In genomic region chr20:63877755-63878470, GRCh38 we compare ENCODE assay signal across 20 cellular contexts. TPM values are rescaled to one million over a fixed set of nuclear protein-coding genes. Genes with fewer than 3 reads are reported as not detected.
DNase-seq lines count a peak whose midpoint lies in the region; ATAC-seq, FAIRE-seq and TF ChIP-seq lines count a peak whose summit lies in the region.
"Had no signal": no experiment of that assay in that cellular context is flagged by ENCODE, and none has a peak within 500 bp of the region (broad histone marks: within the 10 kb centered on the region; RNA-seq: fewer than 3 reads in every experiment).

No MANE protein-coding gene starts in this region.

- H3K36me3 ChIP-seq in K562 (ENCODE audit: control insufficient read depth, insufficient read depth, low read length): peaks cover 78% of the 10 kb centered on the region; the same call in 2 of the 3 replicates
- peaks cover 53 to 93% (median 92%) of the 10 kb centered on the region in 4 donors for H3K36me3 ChIP-seq in stomach

- no peak overlapping the region; a peak in 2 of 4 replicates for H3K9ac ChIP-seq in K562 (ENCODE audit: insufficient read depth in 1 of 2, low read depth in 2 of 2, low read length in 2 of 2)

- no peaks in the 10 kb centered on the region for H3K4me1 ChIP-seq in A549
- H3K4me1 ChIP-seq in K562 (replicated peaks in 1 of 2; ENCODE audit: control insufficient read depth in 2 of 2, insufficient read depth in 2 of 2, low read length in 2 of 2): peaks cover 0 to 5% of the 10 kb centered on the region in 2 experiments; a peak in 1 of 5 replicates
- H3K4me1 ChIP-seq in stomach: peaks cover 0 to 21% (median 4%) of the 10 kb centered on the region in 4 donors

- no peak overlapping the region for H3K27ac ChIP-seq in A549
- H3K27ac ChIP-seq in K562 (ENCODE audit: extremely low read depth, low read depth, low read length): no peak overlapping the region
- no peak overlapping the region for H3K27ac ChIP-seq in stomach

- no peak overlapping the region for H3K4me3 ChIP-seq in A549
- H3K4me3 ChIP-seq in K562: no peak overlapping the region
- no peak overlapping the region for H3K4me3 ChIP-seq in stomach

- H3K27ac Mint-ChIP-seq in nephron: peak overlapping the region in 2 of 3 experiments; percentile 38 to 48
- H3K27ac Mint-ChIP-seq in activated T-helper 1 cell treated with anti-CD3 and anti-CD28 coated beads, Interleukin-12 subunit alpha, Interleukin-12 subunit beta, Interleukin-2, Interleukin-4 antibody, amounts not matched to agents 30 ng/mL and 10 ng/mL and 1 ng/mL, durations not matched to agents 14 hours and 24 hours and 36 hours: no peak overlapping the region

- peaks cover 17% of the 10 kb centered on the region for H3K4me1 Mint-ChIP-seq in nephron
- peaks cover 8% of the 10 kb centered on the region for H3K4me1 Mint-ChIP-seq in activated T-helper 1 cell treated with anti-CD3 and anti-CD28 coated beads, Interleukin-12 subunit alpha, Interleukin-12 subunit beta, Interleukin-2, Interleukin-4 antibody, amounts not matched to agents 30 ng/mL and 10 ng/mL and 1 ng/mL, durations not matched to agents 14 hours and 24 hours and 36 hours (ENCODE audit: low read depth)

- TF ChIP-seq EP300 in A549 (IDR thresholded peaks at IDR 0.05): no peak
- TF ChIP-seq EP300 in K562 (IDR thresholded peaks at IDR 0.05; ENCODE audit: low read length): no peak
- no peak for TF ChIP-seq EP300 in stomach (IDR thresholded peaks at IDR 0.05)

- ATAC-seq in A549 (no peak), K562 (no peak)
- ATAC-seq: SK-N-SH treated with all-trans-retinoic acid at 6 μM for 48 hours had no signal

- no peak for FAIRE-seq in A549 (lab: Jason Lieb, UNC)
- no peak for FAIRE-seq in K562 (lab: Jason Lieb, UNC)
- FAIRE-seq: H54 had no signal

- H3K4me2 ChIP-seq in A549 (no peak overlapping the region), K562 (ENCODE audit: insufficient read depth, low read length) (no peak overlapping the region)

- no peaks in the 10 kb centered on the region for H3K9me3 Mint-ChIP-seq in nephron
- H3K9me3 Mint-ChIP-seq in activated T-helper 1 cell treated with anti-CD3 and anti-CD28 coated beads, Interleukin-12 subunit alpha, Interleukin-12 subunit beta, Interleukin-2, Interleukin-4 antibody, amounts not matched to agents 30 ng/mL and 10 ng/mL and 1 ng/mL, durations not matched to agents 14 hours and 24 hours and 36 hours: no peaks in the 10 kb centered on the region
- H3K9me3 Mint-ChIP-seq: CD8-positive, alpha-beta memory T cell had no signal

- BruUV-seq in K562 (replicated peaks; lab: Mats Ljungman, UMichigan): no TSS peak

- DNase-seq in A549 (ENCODE audit: low read depth in 1 of 2, low spot score in 1 of 2) (no peak), D341Med (ENCODE audit: low spot score) (peak; percentile 13), K562 (ENCODE audit: extremely low read depth in 1 of 4, low spot score in 3 of 4) (no peak), stomach (no peak), NCI-H1694 treated with DMSO at 0.1 percent for 48 hours (lab: John Stamatoyannopoulos, UW) (no peak), glomerular visceral epithelial cell (ENCODE audit: extremely low spot score) (no peak)
- DNase-seq in activated T-helper 1 cell treated with anti-CD3 and anti-CD28 coated beads, Interleukin-12 subunit alpha, Interleukin-12 subunit beta, Interleukin-2, Interleukin-4 antibody, amounts not matched to agents 30 ng/mL and 10 ng/mL and 1 ng/mL, durations not matched to agents 14 hours and 24 hours and 36 hours (ENCODE audit: low spot score): no peak
- DNase-seq: AML-193; CD8-positive, alpha-beta memory T cell; IMR-90; NCI-H1436 treated with DMSO at 0.1 percent for 48 hours; NCI-H2081 treated with DMSO at 0.1 percent for 48 hours; NCI-H226; NCI-H526 treated with DMSO at 0.1 percent for 48 hours; NK-92 treated with Interleukin-12 subunit alpha and Interleukin-12 subunit beta, amount 100 ng/mL, for 24 hours had no signal

- H4K20me1 ChIP-seq in K562 (replicated peaks; ENCODE audit: control insufficient read depth, insufficient read depth, low read length): peaks cover 11% of the 10 kb centered on the region

- 94% methylated on average over 32 of the region's 32 CpGs for WGBS in A549 (ENCODE audit: missing lambda C conversion rate)
- WGBS in K562 (ENCODE audit: insufficient coverage, low coverage, missing lambda C conversion rate): 92% methylated on average over 15 of the region's 32 CpGs
- 86 to 93% (median 90%) methylated on average over 25 to 32 of the region's 32 CpGs for WGBS in stomach, 5 donors

- no peaks in the 10 kb centered on the region for H3K27me3 Mint-ChIP-seq in nephron (ENCODE audit: low read depth)
- H3K27me3 Mint-ChIP-seq in activated T-helper 1 cell treated with anti-CD3 and anti-CD28 coated beads, Interleukin-12 subunit alpha, Interleukin-12 subunit beta, Interleukin-2, Interleukin-4 antibody, amounts not matched to agents 30 ng/mL and 10 ng/mL and 1 ng/mL, durations not matched to agents 14 hours and 24 hours and 36 hours (ENCODE audit: insufficient read depth): no peaks in the 10 kb centered on the region
- H3K27me3 Mint-ChIP-seq: CD8-positive, alpha-beta memory T cell had no signal

- peak overlapping the region in 1 of 3 experiments; percentile 31 for H3K4me3 Mint-ChIP-seq in nephron
- H3K4me3 Mint-ChIP-seq in activated T-helper 1 cell treated with anti-CD3 and anti-CD28 coated beads, Interleukin-12 subunit alpha, Interleukin-12 subunit beta, Interleukin-2, Interleukin-4 antibody, amounts not matched to agents 30 ng/mL and 10 ng/mL and 1 ng/mL, durations not matched to agents 14 hours and 24 hours and 36 hours: no peak overlapping the region
- H3K4me3 Mint-ChIP-seq: CD8-positive, alpha-beta memory T cell had no signal

- in situ Hi-C loops in K562 (cut with MboI): no loop called here

- H3K79me2 ChIP-seq in K562 (ENCODE audit: control insufficient read depth, insufficient read depth, low read length): peaks cover 2% of the 10 kb centered on the region; the same call in 1 of the 3 replicates

- intact Hi-C loops in K562 (cut with micrococcal nuclease) (no loop called here), stomach (cut with DNase I; ENCODE audit: low total_unique reads) (no loop called here)
- intact Hi-C loops in activated T-helper 1 cell treated with anti-CD3 and anti-CD28 coated beads, Interleukin-12 subunit alpha, Interleukin-12 subunit beta, Interleukin-2, Interleukin-4 antibody, amounts not matched to agents 30 ng/mL and 10 ng/mL and 1 ng/mL, durations not matched to agents 14 hours and 24 hours and 36 hours (cut with micrococcal nuclease): no loop called here

- TF ChIP-seq CTCF in A549 (IDR thresholded peaks at IDR 0.05) (no peak), K562 (IDR thresholded peaks at IDR 0.05 in 2 of 3, conservative IDR thresholded peaks at IDR 0.05 in 1 of 3; ENCODE audit: insufficient read depth in 2 of 3, low read depth in 1 of 3, low read length in 3 of 3) (no peak), nephron (IDR thresholded peaks at IDR 0.05; ENCODE audit: unreplicated experiment in 3 of 3) (no peak), stomach (IDR thresholded peaks at IDR 0.05) (no peak)

- CTCF ChIA-PET in A549 (lab: Yijun Ruan, JAX): interaction anchor here (0.5 to 1.6 kb wide), 4 partner anchors 9 to 161 kb away, joined by 3 to 4 read pairs (median 4); no protein-coding TSS in a partner anchor
- CTCF ChIA-PET in K562 (lab: Yijun Ruan, JAX; ENCODE audit: low intra/inter-chr PET ratio): no interaction called here

- no peak for TF ChIP-seq POLR2A in A549 (IDR thresholded peaks at IDR 0.05; ENCODE audit: low read length)
- TF ChIP-seq POLR2A in K562 (conservative IDR thresholded peaks at IDR 0.05): no peak
- TF ChIP-seq POLR2A in stomach (IDR thresholded peaks at IDR 0.05): no peak

- TF ChIP-seq RAD21 in A549 (conservative IDR thresholded peaks at IDR 0.05 in 1 of 2, IDR thresholded peaks at IDR 0.05 in 1 of 2) (no peak), K562 (CRISPR knock-in tag; conservative IDR thresholded peaks at IDR 0.05 in 1 of 2, IDR thresholded peaks at IDR 0.05 in 1 of 2) (no peak)

- no peaks in the 10 kb centered on the region for H3K9me1 ChIP-seq in K562 (ENCODE audit: control insufficient read depth, insufficient read depth, low read length)

- H3K9me3 ChIP-seq in A549 (no peaks in the 10 kb centered on the region), K562 (replicated peaks; ENCODE audit: control insufficient read depth, insufficient read depth, low read depth, low read length) (no peaks in the 10 kb centered on the region), stomach (no peaks in the 10 kb centered on the region)

- H3K27me3 ChIP-seq in K562 (ENCODE audit: control insufficient read depth in 2 of 2, insufficient read depth in 2 of 2, low read length in 2 of 2) (no peaks in the 10 kb centered on the region), stomach (no peaks in the 10 kb centered on the region)

- H3K36me3 Mint-ChIP-seq in nephron (ENCODE audit: low read depth): peaks cover 37% of the 10 kb centered on the region
- H3K36me3 Mint-ChIP-seq in activated T-helper 1 cell treated with anti-CD3 and anti-CD28 coated beads, Interleukin-12 subunit alpha, Interleukin-12 subunit beta, Interleukin-2, Interleukin-4 antibody, amounts not matched to agents 30 ng/mL and 10 ng/mL and 1 ng/mL, durations not matched to agents 14 hours and 24 hours and 36 hours (ENCODE audit: low read depth): peaks cover 20% of the 10 kb centered on the region

- POLR2A ChIA-PET in A549 (lab: Yijun Ruan, JAX) (interaction anchor here (4.5 kb wide), 1 partner anchor 12 kb away, joined by 26 read pairs; the partner anchor contains the start of gene TPD52L2), K562 (lab: Yijun Ruan, JAX) (interaction anchor here (1.2 to 4.1 kb wide), 2 partner anchors 12 to 14 kb away, joined by 3 to 39 read pairs; partner anchors contain the start of gene TPD52L2)

- no peak overlapping the region for H2AFZ ChIP-seq in K562 (ENCODE audit: low read depth, low read length)

RNA-seq across cellular contexts. Expression of gene TPD52L2, which starts 12.8 kb away (rescaled TPM):
- polyA plus RNA-seq in A549 (2011; rRNA removed): 86.3 and 93.9 TPM in 2 replicates
- 110 and 126 TPM in 2 replicates for polyA plus RNA-seq in A549 (2012; cell fraction: cytosol; rRNA removed)
- polyA plus RNA-seq in A549 (2012; cell fraction: nucleus; rRNA removed): 116 and 134 TPM in 2 replicates
- polyA plus RNA-seq in A549 (2017; fragmentation: RNase III; extraction: RNeasy Plus Mini Kit Qiagen cat#74134 plus additional on column Dnase treatment): 94.1 to 102 TPM (median 99.0 TPM) in 3 replicates
- polyA minus RNA-seq in A549 (2011; rRNA and poly(A)+ RNA removed): 44.8 and 56.1 TPM in 2 replicates
- 66.8 and 118 TPM in 2 replicates for total RNA-seq in K562 (2011; cell fraction: chromatin; rRNA removed; ENCODE audit: low replicate concordance)
- total RNA-seq in K562 (2011; cell fraction: nucleolus; rRNA removed): 62.7 and 66.1 TPM in 2 replicates
- total RNA-seq in K562 (2011; cell fraction: nucleoplasm; rRNA removed): 60.7 and 71.2 TPM in 2 replicates
- total RNA-seq in K562 (2014; rRNA removed): 54.7 and 69.8 TPM in 2 replicates
- 60.6 and 66.7 TPM in 2 replicates for total RNA-seq in K562 (2014; rRNA removed; fragmentation: Illumina TruSeq; extraction: Trizol)
- total RNA-seq in K562 (2015; rRNA removed; fragmentation: Illumina TruSeq; extraction: Trizol): 74.6 and 76.2 TPM in 2 replicates
- total RNA-seq in K562 (2021): 94.2 and 95.4 TPM in 2 replicates
- polyA plus RNA-seq in K562 (2011; rRNA removed): 97.8 and 117 TPM in 2 replicates
- polyA plus RNA-seq in K562 (2011; cell fraction: cytosol; rRNA removed): 109 and 128 TPM in 2 replicates
- 76.7 and 81.1 TPM in 2 replicates for polyA plus RNA-seq in K562 (2011; cell fraction: nucleus; rRNA removed)
- 73.1 and 95.5 TPM in 2 replicates for polyA plus RNA-seq in K562 (2012)
- polyA plus RNA-seq in K562 (2014; fragmentation: Illumina TruSeq; extraction: Trizol): 112 and 115 TPM in 2 replicates
- polyA plus RNA-seq in K562 (2014; fragmentation: Nextera tagmentation; extraction: Ambion mirVana): 1 to 10 TPM; 1.9 to 9.3 TPM
- polyA plus RNA-seq in K562 (2014; rRNA removed): 98.5 and 99.5 TPM in 2 replicates
- polyA minus RNA-seq in K562 (2011; rRNA and poly(A)+ RNA removed): 48.0 and 69.0 TPM in 2 replicates
- polyA minus RNA-seq in K562 (2011; cell fraction: cytosol; rRNA and poly(A)+ RNA removed): 69.2 and 82.6 TPM in 2 replicates
- 18.4 and 23.2 TPM in 2 replicates for polyA minus RNA-seq in K562 (2011; cell fraction: nucleus; rRNA and poly(A)+ RNA removed)
- 65.9 and 73.2 TPM in 2 replicates for total RNA-seq in activated T-helper 1 cell treated with anti-CD3 and anti-CD28 coated beads, Interleukin-12 subunit alpha, Interleukin-12 subunit beta, Interleukin-2, Interleukin-4 antibody, amounts not matched to agents 30 ng/mL and 10 ng/mL and 1 ng/mL, durations not matched to agents 14 hours and 24 hours and 36 hours
- 10 to 100 TPM; 42.0 to 53.1 (median 45.5) TPM for total RNA-seq in stomach
- polyA plus RNA-seq in stomach: 10 to 100 TPM; 72.8 to 75.6 (median 73.3) TPM

RNA-seq across cellular contexts. Expression of gene ABHD16B, which starts 16.6 kb away (rescaled TPM):
- polyA plus RNA-seq in A549 (2011; rRNA removed) (not detected in 2 replicates), A549 (2017; fragmentation: RNase III; extraction: RNeasy Plus Mini Kit Qiagen cat#74134 plus additional on column Dnase treatment) (not detected in 3 replicates), K562 (2011; rRNA removed) (not detected in 2 replicates), K562 (2014; fragmentation: Illumina TruSeq; extraction: Trizol) (not detected in 2 replicates), K562 (2014; fragmentation: Nextera tagmentation; extraction: Ambion mirVana) (not detected), K562 (2014; rRNA removed) (not detected in 2 replicates), stomach (under 1 TPM in 2 of 3 donors, not detected in 1; 0.37 to 0.43 TPM)
- not detected in 2 replicates for polyA plus RNA-seq in A549 (2012; cell fraction: cytosol; rRNA removed)
- not detected in 2 replicates for polyA plus RNA-seq in A549 (2012; cell fraction: nucleus; rRNA removed)
- not detected in 2 replicates for polyA minus RNA-seq in A549 (2011; rRNA and poly(A)+ RNA removed)
- not detected in 2 replicates for total RNA-seq in K562 (2011; cell fraction: chromatin; rRNA removed; ENCODE audit: low replicate concordance)
- total RNA-seq in K562 (2011; cell fraction: nucleolus; rRNA removed): not detected in 2 replicates
- total RNA-seq in K562 (2011; cell fraction: nucleoplasm; rRNA removed): not detected in 2 replicates
- total RNA-seq in K562 (2014; rRNA removed) (not detected in 2 replicates), K562 (2014; rRNA removed; fragmentation: Illumina TruSeq; extraction: Trizol) (not detected in 2 replicates), K562 (2015; rRNA removed; fragmentation: Illumina TruSeq; extraction: Trizol) (not detected in 2 replicates), K562 (2021) (not detected in 2 replicates), stomach (not detected)
- polyA plus RNA-seq in K562 (2011; cell fraction: cytosol; rRNA removed): not detected in 2 replicates
- not detected in 2 replicates for polyA plus RNA-seq in K562 (2011; cell fraction: nucleus; rRNA removed)
- polyA plus RNA-seq in K562 (2012): not detected in 2 replicates
- polyA minus RNA-seq in K562 (2011; rRNA and poly(A)+ RNA removed): not detected in 2 replicates
- not detected in 2 replicates for polyA minus RNA-seq in K562 (2011; cell fraction: cytosol; rRNA and poly(A)+ RNA removed)
- not detected in 2 replicates for polyA minus RNA-seq in K562 (2011; cell fraction: nucleus; rRNA and poly(A)+ RNA removed)
- not detected in 2 replicates for total RNA-seq in activated T-helper 1 cell treated with anti-CD3 and anti-CD28 coated beads, Interleukin-12 subunit alpha, Interleukin-12 subunit beta, Interleukin-2, Interleukin-4 antibody, amounts not matched to agents 30 ng/mL and 10 ng/mL and 1 ng/mL, durations not matched to agents 14 hours and 24 hours and 36 hours
- total RNA-seq: CD8-positive, alpha-beta memory T cell; Daoy; IMR-90; LHCN-M2 had no signal
- polyA plus RNA-seq: CD8-positive, alpha-beta memory T cell had no signal

RNA-seq across cellular contexts. Expression of gene DNAJC5, which starts 17.0 kb away (rescaled TPM):
- 20.3 and 20.4 TPM in 2 replicates for polyA plus RNA-seq in A549 (2011; rRNA removed)
- 15.9 and 19.9 TPM in 2 replicates for polyA plus RNA-seq in A549 (2012; cell fraction: cytosol; rRNA removed)
- 31.2 and 34.8 TPM in 2 replicates for polyA plus RNA-seq in A549 (2012; cell fraction: nucleus; rRNA removed)
- 21.7 to 23.2 TPM (median 23.2 TPM) in 3 replicates for polyA plus RNA-seq in A549 (2017; fragmentation: RNase III; extraction: RNeasy Plus Mini Kit Qiagen cat#74134 plus additional on column Dnase treatment)
- polyA minus RNA-seq in A549 (2011; rRNA and poly(A)+ RNA removed): 27.1 and 32.7 TPM in 2 replicates
- total RNA-seq in K562 (2011; cell fraction: chromatin; rRNA removed; ENCODE audit: low replicate concordance): 54.4 and 105 TPM in 2 replicates
- total RNA-seq in K562 (2011; cell fraction: nucleolus; rRNA removed): 56.5 and 57.4 TPM in 2 replicates
- total RNA-seq in K562 (2011; cell fraction: nucleoplasm; rRNA removed): 36.4 and 43.2 TPM in 2 replicates
- 31.3 and 41.1 TPM in 2 replicates for total RNA-seq in K562 (2014; rRNA removed)
- total RNA-seq in K562 (2014; rRNA removed; fragmentation: Illumina TruSeq; extraction: Trizol): 10.3 and 13.4 TPM in 2 replicates
- 28.4 and 29.5 TPM in 2 replicates for total RNA-seq in K562 (2015; rRNA removed; fragmentation: Illumina TruSeq; extraction: Trizol)
- total RNA-seq in K562 (2021): 42.3 and 42.8 TPM in 2 replicates
- polyA plus RNA-seq in K562 (2011; rRNA removed): 22.4 and 23.4 TPM in 2 replicates
- 25.9 and 38.5 TPM in 2 replicates for polyA plus RNA-seq in K562 (2011; cell fraction: cytosol; rRNA removed)
- polyA plus RNA-seq in K562 (2011; cell fraction: nucleus; rRNA removed): 42.6 and 52.5 TPM in 2 replicates
- polyA plus RNA-seq in K562 (2012): 28.8 and 29.1 TPM in 2 replicates
- 21.8 and 27.2 TPM in 2 replicates for polyA plus RNA-seq in K562 (2014; fragmentation: Illumina TruSeq; extraction: Trizol)
- under 1 TPM; 0.95 to 0.99 TPM for polyA plus RNA-seq in K562 (2014; fragmentation: Nextera tagmentation; extraction: Ambion mirVana)
- 25.5 and 26.3 TPM in 2 replicates for polyA plus RNA-seq in K562 (2014; rRNA removed)
- 17.3 and 29.6 TPM in 2 replicates for polyA minus RNA-seq in K562 (2011; rRNA and poly(A)+ RNA removed)
- 26.0 and 31.4 TPM in 2 replicates for polyA minus RNA-seq in K562 (2011; cell fraction: cytosol; rRNA and poly(A)+ RNA removed)
- polyA minus RNA-seq in K562 (2011; cell fraction: nucleus; rRNA and poly(A)+ RNA removed): 10.2 and 12.2 TPM in 2 replicates
- total RNA-seq in activated T-helper 1 cell treated with anti-CD3 and anti-CD28 coated beads, Interleukin-12 subunit alpha, Interleukin-12 subunit beta, Interleukin-2, Interleukin-4 antibody, amounts not matched to agents 30 ng/mL and 10 ng/mL and 1 ng/mL, durations not matched to agents 14 hours and 24 hours and 36 hours: 47.5 and 48.2 TPM in 2 replicates
- 10 to 100 TPM; 23.7 to 60.1 (median 52.7) TPM for total RNA-seq in stomach
- polyA plus RNA-seq in stomach: 10 to 100 TPM; 23.1 to 26.4 (median 25.6) TPM

RNA-seq across cellular contexts. Expression of gene ZBTB46, which starts 46.8 kb away (rescaled TPM):
- 0.17 and 0.26 TPM in 2 replicates for polyA plus RNA-seq in A549 (2011; rRNA removed)
- polyA plus RNA-seq in A549 (2012; cell fraction: cytosol; rRNA removed): 0.32 and 0.76 TPM in 2 replicates
- polyA plus RNA-seq in A549 (2012; cell fraction: nucleus; rRNA removed): 1.2 and 1.3 TPM in 2 replicates
- 0.32 to 0.43 TPM (median 0.42 TPM) in 3 replicates for polyA plus RNA-seq in A549 (2017; fragmentation: RNase III; extraction: RNeasy Plus Mini Kit Qiagen cat#74134 plus additional on column Dnase treatment)
- polyA minus RNA-seq in A549 (2011; rRNA and poly(A)+ RNA removed): 2.6 and 2.8 TPM in 2 replicates
- total RNA-seq in K562 (2011; cell fraction: chromatin; rRNA removed; ENCODE audit: low replicate concordance): 6.4 and 23.8 TPM in 2 replicates
- 8.2 and 11.0 TPM in 2 replicates for total RNA-seq in K562 (2011; cell fraction: nucleolus; rRNA removed)
- 6.0 and 7.5 TPM in 2 replicates for total RNA-seq in K562 (2011; cell fraction: nucleoplasm; rRNA removed)
- total RNA-seq in K562 (2014; rRNA removed): 2.2 and 2.6 TPM in 2 replicates
- 0.38 and 0.40 TPM in 2 replicates for total RNA-seq in K562 (2014; rRNA removed; fragmentation: Illumina TruSeq; extraction: Trizol)
- 2.3 TPM in 2 replicates for total RNA-seq in K562 (2015; rRNA removed; fragmentation: Illumina TruSeq; extraction: Trizol)
- total RNA-seq in K562 (2021): 4.1 and 4.6 TPM in 2 replicates
- polyA plus RNA-seq in K562 (2011; rRNA removed): 1.1 and 1.7 TPM in 2 replicates
- polyA plus RNA-seq in K562 (2011; cell fraction: cytosol; rRNA removed): 1.7 and 3.0 TPM in 2 replicates
- polyA plus RNA-seq in K562 (2011; cell fraction: nucleus; rRNA removed): 4.8 and 8.1 TPM in 2 replicates
- polyA plus RNA-seq in K562 (2012): 2.3 and 3.0 TPM in 2 replicates
- polyA plus RNA-seq in K562 (2014; fragmentation: Illumina TruSeq; extraction: Trizol): 0.39 and 1.1 TPM in 2 replicates
- under 1 TPM; 0.29 to 0.58 TPM for polyA plus RNA-seq in K562 (2014; fragmentation: Nextera tagmentation; extraction: Ambion mirVana)
- polyA plus RNA-seq in K562 (2014; rRNA removed): 1.3 and 2.0 TPM in 2 replicates
- 13.0 and 13.5 TPM in 2 replicates for polyA minus RNA-seq in K562 (2011; rRNA and poly(A)+ RNA removed)
- 14.3 and 18.7 TPM in 2 replicates for polyA minus RNA-seq in K562 (2011; cell fraction: cytosol; rRNA and poly(A)+ RNA removed)
- 4.2 and 5.1 TPM in 2 replicates for polyA minus RNA-seq in K562 (2011; cell fraction: nucleus; rRNA and poly(A)+ RNA removed)
- total RNA-seq in activated T-helper 1 cell treated with anti-CD3 and anti-CD28 coated beads, Interleukin-12 subunit alpha, Interleukin-12 subunit beta, Interleukin-2, Interleukin-4 antibody, amounts not matched to agents 30 ng/mL and 10 ng/mL and 1 ng/mL, durations not matched to agents 14 hours and 24 hours and 36 hours: 1.1 and 1.2 TPM in 2 replicates
- total RNA-seq in stomach: 10 to 100 TPM in 1 of 5 donors, 1 to 10 TPM in 3, under 1 TPM in 1; 0.58 to 13.4 (median 4.1) TPM
- polyA plus RNA-seq in stomach: 1 to 10 TPM; 1.1 to 1.8 (median 1.7) TPM

Comparison
In these comparisons a context has a peak if more than half of its experiments do, and no peak if none do; other contexts are left out.
1. Of the 35 proteins assayed by ChIP-seq in both K562 and A549: peak only in K562: none; only in A549: POLR2AphosphoS2; in both: none; in neither: 34.